20 cellular contexts compared by ENCODE assay signal in the genomic region with DNA sequence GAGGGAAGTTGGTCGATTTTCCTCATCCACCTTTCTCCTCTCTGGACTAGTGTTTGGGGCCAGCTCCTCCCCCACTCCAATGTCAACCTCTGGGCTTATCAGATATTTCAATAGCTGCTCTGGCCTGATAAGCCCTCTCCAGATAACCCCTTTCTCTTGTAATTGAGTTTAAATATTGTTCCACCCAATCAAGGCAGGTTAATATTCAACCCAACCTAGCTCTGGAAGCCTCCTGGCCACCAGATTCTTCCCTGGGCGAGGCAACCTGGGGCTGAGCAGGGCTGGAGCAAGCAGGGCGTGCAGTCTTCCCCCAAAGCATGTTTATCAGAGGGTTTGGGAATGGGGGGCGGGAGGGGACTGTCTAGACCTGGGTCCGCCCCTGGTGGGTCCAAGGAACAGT.
DNase-seq lines count a peak whose midpoint lies in the region; ATAC-seq, FAIRE-seq and TF ChIP-seq lines count a peak whose summit lies in the region.
"Had no signal": no experiment of that assay in that cellular context is flagged by ENCODE, and none has a peak within 500 bp of the region (broad histone marks: within the 10 kb centered on the region; RNA-seq: fewer than 3 reads in every experiment).

No MANE protein-coding gene starts in this region.

- intact Hi-C loops in body of pancreas (cut with DNase I) (no loop called here), HepG2 (cut with micrococcal nuclease; ENCODE audit: unreplicated experiment) (no loop called here), spleen (cut with DNase I; ENCODE audit: low total_unique reads) (no loop called here)

- TF ChIP-seq EP300 in HepG2 (IDR thresholded peaks at IDR 0.05; ENCODE audit: low read depth in 2 of 2, low read length in 2 of 2) (no peak), HepG2 (CRISPR knock-in tag; IDR thresholded peaks at IDR 0.05; ENCODE audit: borderline replicate concordance) (no peak)

- FAIRE-seq in HepG2 (lab: Jason Lieb, UNC) = peak; percentile 39
- FAIRE-seq: GM12891 had no signal

- 17 to 27% methylated on average over 3 to 5 of the region's 5 CpGs for WGBS in body of pancreas, 2 donors
- 3% methylated on average over 5 of the region's 5 CpGs for WGBS in HepG2 (ENCODE audit: low lambda C conversion rate)
- WGBS in spleen, 5 donors = 55 to 81% (median 74%) methylated on average over 3 to 5 of the region's 5 CpGs

- no peak overlapping the region for H2AFZ ChIP-seq in HepG2 (ENCODE audit: low read length)

- POLR2A ChIA-PET in HepG2 (lab: Yijun Ruan, JAX) = no interaction called here

- CTCF ChIA-PET in HepG2 (lab: Yijun Ruan, JAX; ENCODE audit: low intra/inter-chr PET ratio, low total read pairs) = no interaction called here

- no peaks in the 10 kb centered on the region for H4K20me1 ChIP-seq in HepG2 (ENCODE audit: insufficient read depth, low read length)

- H3K4me3 ChIP-seq in body of pancreas (no peak overlapping the region), HepG2 (replicated peaks in 1 of 3; ENCODE audit: insufficient read depth in 1 of 3, low read depth in 2 of 3, low read length in 3 of 3) (no peak overlapping the region), spleen (no peak overlapping the region)

- H3K27ac ChIP-seq in body of pancreas (no peak overlapping the region), HepG2 (ENCODE audit: extremely low read length, insufficient read depth, low read length) (no peak overlapping the region), spleen (no peak overlapping the region)

- no peak overlapping the region for H3K4me2 ChIP-seq in HepG2 (ENCODE audit: low read depth, low read length)

- ATAC-seq in body of pancreas (peak; percentile 74), HepG2 (peak; percentile 69), HG02678 (IDR thresholded peaks at IDR 0.05; ENCODE audit: unreplicated experiment) (no peak)
- ATAC-seq: activated CD8-positive, alpha-beta memory T cell treated with anti-CD3 and anti-CD28 coated beads, Interleukin-2, amount 10 ng/mL, durations not matched to agents 7 days and 5 days; activated T-helper 17 cell treated with anti-CD3 and anti-CD28 coated beads, Interleukin-2, amount 50 U/mL, for 72 hours; sciatic nerve had no signal

- TF ChIP-seq POLR2A in body of pancreas (IDR thresholded peaks at IDR 0.05) (no peak), HepG2 (IDR thresholded peaks at IDR 0.05; ENCODE audit: insufficient read depth in 1 of 2, low read depth in 2 of 2, low read length in 2 of 2) (no peak), spleen (IDR thresholded peaks at IDR 0.05) (no peak)

- H3K36me3 ChIP-seq in body of pancreas (replicated peaks in 1 of 2; ENCODE audit: insufficient read depth in 1 of 2, low read depth in 2 of 2) (no peaks in the 10 kb centered on the region), HepG2 (replicated peaks in 1 of 2; ENCODE audit: control insufficient read depth in 1 of 2, insufficient read depth in 2 of 2, low read length in 2 of 2) (no peaks in the 10 kb centered on the region), spleen (no peaks in the 10 kb centered on the region)

- H3K4me1 ChIP-seq in body of pancreas (peaks cover 16% of the 10 kb centered on the region), HepG2 (ENCODE audit: insufficient read depth, low read length) (peaks cover 12% of the 10 kb centered on the region), spleen (no peaks in the 10 kb centered on the region)

- no peak for TF ChIP-seq RAD21 in HepG2 (CRISPR knock-in tag; IDR thresholded peaks at IDR 0.05)

- no TSS peak for BruUV-seq in HepG2 (replicated peaks; lab: Mats Ljungman, UMichigan)

- H3K27me3 ChIP-seq in body of pancreas (peaks cover 0 to 9% of the 10 kb centered on the region in 2 donors), HepG2 (ENCODE audit: control insufficient read depth in 1 of 2, insufficient read depth in 2 of 2, low read length in 2 of 2) (peaks cover 14 to 71% of the 10 kb centered on the region in 2 experiments), spleen (replicated peaks in 1 of 7) (peaks cover 0 to 7% (median 0%) of the 10 kb centered on the region in 7 donors)

- TF ChIP-seq CTCF in body of pancreas (IDR thresholded peaks at IDR 0.05) (no peak), HepG2 (CRISPR knock-in tag; IDR thresholded peaks at IDR 0.05) (no peak), spleen (IDR thresholded peaks at IDR 0.05 in 8 of 11, conservative IDR thresholded peaks at IDR 0.05 in 3 of 11) (no peak)

- in situ Hi-C loops in HepG2 (cut with HindIII; ENCODE audit: extremely low pct_ligation_motif_present, low pct_unique_long_range_greater_than_20kb) = no loop called here

- no peak overlapping the region for H3K9ac ChIP-seq in HepG2 (ENCODE audit: insufficient read depth, low read depth, low read length)

- no peaks in the 10 kb centered on the region for H3K9me3 ChIP-seq in body of pancreas
- H3K9me3 ChIP-seq in HepG2 (ENCODE audit: low read length) = no peaks in the 10 kb centered on the region
- no peaks in the 10 kb centered on the region for H3K9me3 ChIP-seq in spleen

- H3K79me2 ChIP-seq in HepG2 (ENCODE audit: insufficient read depth, low read length) = no peaks in the 10 kb centered on the region

- peak; percentile 8 for DNase-seq in HT-29 (ENCODE audit: low spot score)
- peak; percentile 18 to 44 (median 32) for DNase-seq in body of pancreas
- no peak for DNase-seq in HepG2 (ENCODE audit: low spot score)
- DNase-seq in spleen = peak; percentile 7
- DNase-seq in NCI-H1694 treated with DMSO at 0.1 percent for 48 hours (lab: John Stamatoyannopoulos, UW) = no peak
- no peak for DNase-seq in DMS114 treated with DMSO at 0.1 percent for 48 hours (lab: John Stamatoyannopoulos, UW; ENCODE audit: unreplicated experiment)
- DNase-seq: activated CD4-positive, alpha-beta T cell treated with anti-CD3 and anti-CD28 coated beads for 4 hours; activated CD8-positive, alpha-beta memory T cell treated with anti-CD3 and anti-CD28 coated beads, Interleukin-2, amount 10 ng/mL, durations not matched to agents 7 days and 5 days; activated naive CD8-positive, alpha-beta T cell treated with anti-CD3 and anti-CD28 coated beads, Interleukin-2, amount 10 ng/mL, durations not matched to agents 7 days and 5 days; CD4-positive, CD25-positive, alpha-beta regulatory T cell; effector memory CD4-positive, alpha-beta T cell; GOT3; Karpas-422; naive thymus-derived CD4-positive, alpha-beta T cell; NCI-H1092 treated with DMSO at 0.1 percent for 48 hours; NCI-H2107 had no signal

TF ChIP-seq in HepG2, 621 proteins besides CTCF, POLR2A, EP300 and RAD21 (continues in another document):
- TF ChIP-seq, protein P1, sequence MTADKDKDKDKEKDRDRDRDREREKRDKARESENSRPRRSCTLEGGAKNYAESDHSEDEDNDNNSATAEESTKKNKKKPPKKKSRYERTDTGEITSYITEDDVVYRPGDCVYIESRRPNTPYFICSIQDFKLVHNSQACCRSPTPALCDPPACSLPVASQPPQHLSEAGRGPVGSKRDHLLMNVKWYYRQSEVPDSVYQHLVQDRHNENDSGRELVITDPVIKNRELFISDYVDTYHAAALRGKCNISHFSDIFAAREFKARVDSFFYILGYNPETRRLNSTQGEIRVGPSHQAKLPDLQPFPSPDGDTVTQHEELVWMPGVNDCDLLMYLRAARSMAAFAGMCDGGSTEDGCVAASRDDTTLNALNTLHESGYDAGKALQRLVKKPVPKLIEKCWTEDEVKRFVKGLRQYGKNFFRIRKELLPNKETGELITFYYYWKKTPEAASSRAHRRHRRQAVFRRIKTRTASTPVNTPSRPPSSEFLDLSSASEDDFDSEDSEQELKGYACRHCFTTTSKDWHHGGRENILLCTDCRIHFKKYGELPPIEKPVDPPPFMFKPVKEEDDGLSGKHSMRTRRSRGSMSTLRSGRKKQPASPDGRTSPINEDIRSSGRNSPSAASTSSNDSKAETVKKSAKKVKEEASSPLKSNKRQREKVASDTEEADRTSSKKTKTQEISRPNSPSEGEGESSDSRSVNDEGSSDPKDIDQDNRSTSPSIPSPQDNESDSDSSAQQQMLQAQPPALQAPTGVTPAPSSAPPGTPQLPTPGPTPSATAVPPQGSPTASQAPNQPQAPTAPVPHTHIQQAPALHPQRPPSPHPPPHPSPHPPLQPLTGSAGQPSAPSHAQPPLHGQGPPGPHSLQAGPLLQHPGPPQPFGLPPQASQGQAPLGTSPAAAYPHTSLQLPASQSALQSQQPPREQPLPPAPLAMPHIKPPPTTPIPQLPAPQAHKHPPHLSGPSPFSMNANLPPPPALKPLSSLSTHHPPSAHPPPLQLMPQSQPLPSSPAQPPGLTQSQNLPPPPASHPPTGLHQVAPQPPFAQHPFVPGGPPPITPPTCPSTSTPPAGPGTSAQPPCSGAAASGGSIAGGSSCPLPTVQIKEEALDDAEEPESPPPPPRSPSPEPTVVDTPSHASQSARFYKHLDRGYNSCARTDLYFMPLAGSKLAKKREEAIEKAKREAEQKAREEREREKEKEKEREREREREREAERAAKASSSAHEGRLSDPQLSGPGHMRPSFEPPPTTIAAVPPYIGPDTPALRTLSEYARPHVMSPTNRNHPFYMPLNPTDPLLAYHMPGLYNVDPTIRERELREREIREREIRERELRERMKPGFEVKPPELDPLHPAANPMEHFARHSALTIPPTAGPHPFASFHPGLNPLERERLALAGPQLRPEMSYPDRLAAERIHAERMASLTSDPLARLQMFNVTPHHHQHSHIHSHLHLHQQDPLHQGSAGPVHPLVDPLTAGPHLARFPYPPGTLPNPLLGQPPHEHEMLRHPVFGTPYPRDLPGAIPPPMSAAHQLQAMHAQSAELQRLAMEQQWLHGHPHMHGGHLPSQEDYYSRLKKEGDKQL (CRISPR knock-in tag; IDR thresholded peaks at IDR 0.05; ENCODE audit: low read depth) = peak; percentile 45; the same call in 1 of the 2 replicates

Comparison
In these comparisons a context has a peak if more than half of its experiments do, and no peak if none do; other contexts are left out.
1. DNase-seq: peak in HT-29 (single experiment), body of pancreas (4 of 4) and spleen (single experiment); none in HepG2 (single experiment), NCI-H1694 treated with DMSO at 0.1 percent for 48 hours (single experiment) and DMS114 treated with DMSO at 0.1 percent for 48 hours (single experiment).